Comparison of ENCODE assay signal across 12 cellular contexts in the genomic region with DNA sequence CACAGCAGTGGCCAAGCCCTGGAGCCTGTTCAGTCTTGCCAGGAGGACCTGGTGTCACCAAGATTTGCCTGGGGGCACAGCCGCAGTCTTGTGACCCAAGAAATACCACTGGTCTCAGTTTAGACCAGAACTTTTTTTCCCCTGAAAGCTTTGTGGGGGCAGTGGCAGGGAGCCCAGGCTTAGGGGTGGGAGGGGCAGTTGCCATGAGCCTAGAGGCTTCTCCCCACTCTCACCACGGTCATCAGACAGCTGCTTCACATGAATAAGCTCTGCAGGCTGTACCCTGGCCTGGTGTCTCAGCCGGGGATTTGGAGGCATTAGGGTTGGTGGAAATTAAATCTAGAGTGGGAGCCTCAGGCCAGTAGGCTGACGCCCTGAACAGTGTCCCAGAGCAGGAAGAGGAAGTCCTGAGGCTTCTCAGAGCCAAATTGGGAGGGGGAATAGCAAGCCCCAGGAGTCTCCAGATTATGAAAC.
DNase-seq lines count a peak whose midpoint lies in the region; ATAC-seq and TF ChIP-seq lines count a peak whose summit lies in the region.
"Had no signal": no experiment of that assay in that cellular context is flagged by ENCODE, and none has a peak within 500 bp of the region (broad histone marks: within the 10 kb centered on the region; RNA-seq: fewer than 3 reads in every experiment).

No MANE protein-coding gene starts in this region.

- no peaks in the 10 kb centered on the region for H3K27me3 Mint-ChIP-seq in MCF 10A (ENCODE audit: insufficient read depth, unreplicated experiment)
- H3K27me3 Mint-ChIP-seq: activated naive CD4-positive, alpha-beta T cell treated with anti-CD3 and anti-CD28 coated beads, Interleukin-2, amount 50 U/mL, for 24 hours had no signal

- H3K36me3 ChIP-seq in breast epithelium (no peaks in the 10 kb centered on the region), mesendoderm (ENCODE audit: control insufficient read depth, insufficient read depth, low read length) (no peaks in the 10 kb centered on the region), upper lobe of right lung (no peaks in the 10 kb centered on the region)
- H3K36me3 ChIP-seq: suprapubic skin had no signal

- peak overlapping the region; percentile 82 for H2BK120ac ChIP-seq in mesendoderm (ENCODE audit: low read depth, low read length)

- H3K27me3 ChIP-seq in breast epithelium (no peaks in the 10 kb centered on the region), mesendoderm (ENCODE audit: insufficient read depth, low read length, poor library complexity) (no peaks in the 10 kb centered on the region), upper lobe of right lung (no peaks in the 10 kb centered on the region)
- H3K27me3 ChIP-seq: suprapubic skin had no signal

- no peaks in the 10 kb centered on the region for H3K79me1 ChIP-seq in mesendoderm (ENCODE audit: low read length)

- H3K4me2 ChIP-seq in mesendoderm (ENCODE audit: low read length) = no peak overlapping the region

- CTCF ChIA-PET in MCF 10A (lab: Yijun Ruan, JAX) = interaction anchor here (0.6 to 6.8 kb wide), 26 partner anchors 8 to 953 kb away, joined by 3 to 125 read pairs (median 6); partner anchors contain the start of genes LRIG2, PPM1J and SLC16A1

- H3K4me3 Mint-ChIP-seq in MCF 10A (ENCODE audit: unreplicated experiment) = no peak overlapping the region
- H3K4me3 Mint-ChIP-seq: activated naive CD4-positive, alpha-beta T cell treated with anti-CD3 and anti-CD28 coated beads, Interleukin-2, amount 50 U/mL, for 24 hours had no signal

- no TSS peak for BruUV-seq in MCF 10A (replicated peaks; lab: Mats Ljungman, UMichigan)

- H2BK5ac ChIP-seq in mesendoderm (ENCODE audit: low read length) = peak overlapping the region; percentile 16

- H3K18ac ChIP-seq in mesendoderm (ENCODE audit: low read length) = peak overlapping the region; percentile 79

- intact Hi-C loops in MCF 10A (cut with micrococcal nuclease) (loop anchor here (5.0 kb wide), 1 partner anchor 165 kb away; the partner anchor contains the start of gene PPM1J), breast epithelium (cut with DNase I; ENCODE audit: low total_unique reads) (no loop called here), upper lobe of right lung (cut with DNase I) (loop anchor here (5.0 kb wide), 1 partner anchor 160 kb away; no protein-coding TSS in a partner anchor)

- H3K27ac Mint-ChIP-seq in MCF 10A (ENCODE audit: low read depth, unreplicated experiment) = peak overlapping the region; percentile 43
- H3K27ac Mint-ChIP-seq: activated naive CD4-positive, alpha-beta T cell treated with anti-CD3 and anti-CD28 coated beads, Interleukin-2, amount 50 U/mL, for 24 hours had no signal

- H3K4me3 ChIP-seq in breast epithelium (no peak overlapping the region), mesendoderm (ENCODE audit: low read length) (no peak overlapping the region), upper lobe of right lung (no peak overlapping the region)
- H3K4me3 ChIP-seq: suprapubic skin had no signal

- H3K36me3 Mint-ChIP-seq in MCF 10A (ENCODE audit: insufficient read depth, unreplicated experiment) = no peaks in the 10 kb centered on the region
- H3K36me3 Mint-ChIP-seq: activated naive CD4-positive, alpha-beta T cell treated with anti-CD3 and anti-CD28 coated beads, Interleukin-2, amount 50 U/mL, for 24 hours had no signal

- H4K5ac ChIP-seq in mesendoderm (ENCODE audit: low read length) = no peak overlapping the region

- H3K9me3 Mint-ChIP-seq in MCF 10A (ENCODE audit: unreplicated experiment) = no peaks in the 10 kb centered on the region
- H3K9me3 Mint-ChIP-seq: activated naive CD4-positive, alpha-beta T cell treated with anti-CD3 and anti-CD28 coated beads, Interleukin-2, amount 50 U/mL, for 24 hours had no signal

- H4K8ac ChIP-seq in mesendoderm (ENCODE audit: low read depth, low read length) = no peak overlapping the region

- H3K9me3 ChIP-seq in breast epithelium (no peaks in the 10 kb centered on the region), upper lobe of right lung (no peaks in the 10 kb centered on the region)
- H3K9me3 ChIP-seq: suprapubic skin had no signal

- WGBS in mesendoderm (ENCODE audit: extremely low coverage, insufficient coverage, low lambda C conversion rate) = no CpG with 5 or more reads among the region's 4 CpGs

- POLR2A ChIA-PET in MCF 10A (lab: Yijun Ruan, JAX) = interaction anchor here (0.6 to 2.8 kb wide), 17 partner anchors 10 to 190 kb away, joined by 3 to 33 read pairs (median 4); partner anchors contain the start of genes LRIG2 and SLC16A1

- TF ChIP-seq CTCF in MCF 10A (IDR thresholded peaks at IDR 0.05; ENCODE audit: unreplicated experiment) (no peak), breast epithelium (IDR thresholded peaks at IDR 0.05) (no peak), upper lobe of right lung (IDR thresholded peaks at IDR 0.05) (no peak)

- H2AK5ac ChIP-seq in mesendoderm (ENCODE audit: low read length) = peak overlapping the region; percentile 52

- H3K4me1 Mint-ChIP-seq in MCF 10A (ENCODE audit: insufficient read depth, unreplicated experiment) = peaks cover 20% of the 10 kb centered on the region
- H3K4me1 Mint-ChIP-seq: activated naive CD4-positive, alpha-beta T cell treated with anti-CD3 and anti-CD28 coated beads, Interleukin-2, amount 50 U/mL, for 24 hours had no signal

- DNase-seq in MCF 10A (ENCODE audit: unreplicated experiment) = no peak
- no peak for DNase-seq in breast epithelium (ENCODE audit: low spot score in 2 of 2)
- DNase-seq in mesendoderm = no peak
- no peak for DNase-seq in upper lobe of right lung
- DNase-seq in GDM1 (lab: John Stamatoyannopoulos, UW) = no peak
- no peak for DNase-seq in NK-92 treated with Interleukin-12 subunit alpha and Interleukin-12 subunit beta, amount 100 ng/mL, for 24 hours (lab: John Stamatoyannopoulos, UW)
- no peak for DNase-seq in activated naive CD4-positive, alpha-beta T cell treated with anti-CD3 and anti-CD28 coated beads, Interleukin-2, amount 50 U/mL, for 16 hours
- DNase-seq: activated CD4-positive, alpha-beta T cell treated with anti-CD3 and anti-CD28 coated beads, Interleukin-2, amount 50 U/mL, for 1 hour; NCI-H2081 had no signal

- H3K4me1 ChIP-seq in breast epithelium (no peaks in the 10 kb centered on the region), mesendoderm (ENCODE audit: control insufficient read depth, low read depth, low read length) (peaks cover 11% of the 10 kb centered on the region), upper lobe of right lung (peaks cover 11% of the 10 kb centered on the region)

- peak overlapping the region in 1 of 2 donors; percentile 43 for H3K27ac ChIP-seq in breast epithelium
- peak overlapping the region; percentile 54 for H3K27ac ChIP-seq in cingulate gyrus (ENCODE audit: low read depth, low read length)
- no peak overlapping the region for H3K27ac ChIP-seq in mesendoderm (ENCODE audit: low read depth, low read length)
- H3K27ac ChIP-seq in upper lobe of right lung = peak overlapping the region; percentile 51
- H3K27ac ChIP-seq: suprapubic skin had no signal

- H3K9ac ChIP-seq in mesendoderm (ENCODE audit: low read length) = peak overlapping the region; percentile 12

- no peaks in the 10 kb centered on the region for H3K79me2 ChIP-seq in mesendoderm (ENCODE audit: control insufficient read depth, insufficient read depth, low read length)

- H3K23ac ChIP-seq in mesendoderm (ENCODE audit: low read length) = no peak overlapping the region

- H2BK15ac ChIP-seq in mesendoderm (replicated peaks; ENCODE audit: low read depth) = peak overlapping the region; percentile 20

- ATAC-seq in upper lobe of right lung = peak; percentile 49

- TF ChIP-seq POLR2A in breast epithelium (IDR thresholded peaks at IDR 0.05) = no peak

- peak overlapping the region; percentile 83 for H3K4ac ChIP-seq in mesendoderm (ENCODE audit: low read depth, low read length)

- H3K56ac ChIP-seq in mesendoderm (ENCODE audit: low read length) = peak overlapping the region; percentile 82
